Comparison of ENCODE assay signal across 1 cellular context in the genomic region with DNA sequence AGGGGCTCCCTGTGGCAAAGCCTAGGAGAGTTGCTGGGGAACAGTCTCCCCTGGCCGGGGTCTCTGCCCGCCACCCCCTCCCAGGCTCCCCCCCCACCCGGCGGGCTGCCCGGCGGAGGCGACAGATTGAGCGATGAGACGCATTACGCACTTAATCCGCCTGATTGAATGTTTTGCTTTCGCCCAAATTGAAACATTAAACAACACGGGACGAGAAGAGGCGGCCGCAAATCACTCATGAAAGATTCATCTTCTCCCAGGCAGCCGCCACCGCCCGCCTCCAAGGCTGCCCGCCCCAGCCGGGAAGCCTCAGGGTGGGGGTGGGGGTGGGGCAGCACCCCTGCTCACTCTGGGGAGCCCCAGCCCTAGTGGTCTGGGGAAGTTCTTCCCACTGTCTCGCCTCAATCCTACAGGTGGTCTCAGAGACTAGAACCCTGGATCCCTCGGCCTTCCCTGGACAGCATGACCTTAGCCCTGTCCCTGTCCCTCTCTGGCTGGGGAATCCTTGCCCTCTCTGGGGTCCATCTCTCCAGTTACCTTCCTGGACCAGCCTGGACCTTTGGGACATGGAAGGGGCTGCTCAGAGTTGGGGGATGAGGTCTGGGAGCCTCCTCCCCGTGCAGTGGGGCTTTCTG.
TF ChIP-seq lines count a peak whose summit lies in the region.

No MANE protein-coding gene starts in this region.

TF ChIP-seq in SK-N-SH, 30 proteins besides CTCF, POLR2A, EP300 and RAD21:
- no peak for TF ChIP-seq RFX5 (IDR thresholded peaks at IDR 0.05; ENCODE audit: low read length)
- TF ChIP-seq, protein P1, sequence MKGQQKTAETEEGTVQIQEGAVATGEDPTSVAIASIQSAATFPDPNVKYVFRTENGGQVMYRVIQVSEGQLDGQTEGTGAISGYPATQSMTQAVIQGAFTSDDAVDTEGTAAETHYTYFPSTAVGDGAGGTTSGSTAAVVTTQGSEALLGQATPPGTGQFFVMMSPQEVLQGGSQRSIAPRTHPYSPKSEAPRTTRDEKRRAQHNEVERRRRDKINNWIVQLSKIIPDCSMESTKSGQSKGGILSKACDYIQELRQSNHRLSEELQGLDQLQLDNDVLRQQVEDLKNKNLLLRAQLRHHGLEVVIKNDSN (IDR thresholded peaks at IDR 0.05; ENCODE audit: borderline replicate concordance, low read depth) = no peak
- TF ChIP-seq RCOR1 (IDR thresholded peaks at IDR 0.05; ENCODE audit: low read length) = no peak
- no peak for TF ChIP-seq RXRA (IDR thresholded peaks at IDR 0.05; ENCODE audit: borderline replicate concordance, low read depth)
- TF ChIP-seq FOXJ3 (CRISPR knock-in tag; IDR thresholded peaks at IDR 0.05) = no peak
- TF ChIP-seq CHD2 (IDR thresholded peaks at IDR 0.05; ENCODE audit: low read length, partially characterized antibody) = no peak
- no peak for TF ChIP-seq GABPA (IDR thresholded peaks at IDR 0.05; ENCODE audit: low read depth)
- TF ChIP-seq, protein P2, sequence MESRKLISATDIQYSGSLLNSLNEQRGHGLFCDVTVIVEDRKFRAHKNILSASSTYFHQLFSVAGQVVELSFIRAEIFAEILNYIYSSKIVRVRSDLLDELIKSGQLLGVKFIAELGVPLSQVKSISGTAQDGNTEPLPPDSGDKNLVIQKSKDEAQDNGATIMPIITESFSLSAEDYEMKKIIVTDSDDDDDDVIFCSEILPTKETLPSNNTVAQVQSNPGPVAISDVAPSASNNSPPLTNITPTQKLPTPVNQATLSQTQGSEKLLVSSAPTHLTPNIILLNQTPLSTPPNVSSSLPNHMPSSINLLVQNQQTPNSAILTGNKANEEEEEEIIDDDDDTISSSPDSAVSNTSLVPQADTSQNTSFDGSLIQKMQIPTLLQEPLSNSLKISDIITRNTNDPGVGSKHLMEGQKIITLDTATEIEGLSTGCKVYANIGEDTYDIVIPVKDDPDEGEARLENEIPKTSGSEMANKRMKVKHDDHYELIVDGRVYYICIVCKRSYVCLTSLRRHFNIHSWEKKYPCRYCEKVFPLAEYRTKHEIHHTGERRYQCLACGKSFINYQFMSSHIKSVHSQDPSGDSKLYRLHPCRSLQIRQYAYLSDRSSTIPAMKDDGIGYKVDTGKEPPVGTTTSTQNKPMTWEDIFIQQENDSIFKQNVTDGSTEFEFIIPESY (IDR thresholded peaks at IDR 0.05; ENCODE audit: borderline replicate concordance, low read depth) = no peak
- TF ChIP-seq, protein P3, sequence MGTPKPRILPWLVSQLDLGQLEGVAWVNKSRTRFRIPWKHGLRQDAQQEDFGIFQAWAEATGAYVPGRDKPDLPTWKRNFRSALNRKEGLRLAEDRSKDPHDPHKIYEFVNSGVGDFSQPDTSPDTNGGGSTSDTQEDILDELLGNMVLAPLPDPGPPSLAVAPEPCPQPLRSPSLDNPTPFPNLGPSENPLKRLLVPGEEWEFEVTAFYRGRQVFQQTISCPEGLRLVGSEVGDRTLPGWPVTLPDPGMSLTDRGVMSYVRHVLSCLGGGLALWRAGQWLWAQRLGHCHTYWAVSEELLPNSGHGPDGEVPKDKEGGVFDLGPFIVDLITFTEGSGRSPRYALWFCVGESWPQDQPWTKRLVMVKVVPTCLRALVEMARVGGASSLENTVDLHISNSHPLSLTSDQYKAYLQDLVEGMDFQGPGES (IDR thresholded peaks at IDR 0.05; ENCODE audit: low read depth, low read length) = no peak
- no peak for TF ChIP-seq MEF2A (IDR thresholded peaks at IDR 0.05; ENCODE audit: borderline replicate concordance, low read depth)
- TF ChIP-seq GATA2 (CRISPR knock-in tag; IDR thresholded peaks at IDR 0.05) = no peak
- no peak for TF ChIP-seq ELF1 (IDR thresholded peaks at IDR 0.05)
- TF ChIP-seq, protein P4, sequence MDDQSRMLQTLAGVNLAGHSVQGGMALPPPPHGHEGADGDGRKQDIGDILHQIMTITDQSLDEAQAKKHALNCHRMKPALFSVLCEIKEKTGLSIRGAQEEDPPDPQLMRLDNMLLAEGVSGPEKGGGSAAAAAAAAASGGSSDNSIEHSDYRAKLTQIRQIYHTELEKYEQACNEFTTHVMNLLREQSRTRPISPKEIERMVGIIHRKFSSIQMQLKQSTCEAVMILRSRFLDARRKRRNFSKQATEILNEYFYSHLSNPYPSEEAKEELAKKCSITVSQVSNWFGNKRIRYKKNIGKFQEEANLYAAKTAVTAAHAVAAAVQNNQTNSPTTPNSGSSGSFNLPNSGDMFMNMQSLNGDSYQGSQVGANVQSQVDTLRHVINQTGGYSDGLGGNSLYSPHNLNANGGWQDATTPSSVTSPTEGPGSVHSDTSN (IDR thresholded peaks at IDR 0.05) = no peak
- TF ChIP-seq YY1 (IDR thresholded peaks at IDR 0.05; ENCODE audit: low read depth) = no peak
- TF ChIP-seq POLR2AphosphoS5 (IDR thresholded peaks at IDR 0.05; ENCODE audit: low read depth, low read length) = no peak
- TF ChIP-seq FOSL2 (IDR thresholded peaks at IDR 0.05; ENCODE audit: borderline replicate concordance, low read depth) = no peak
- no peak for TF ChIP-seq SMC3 (IDR thresholded peaks at IDR 0.05; ENCODE audit: low read depth, low read length)
- no peak for TF ChIP-seq TCF12 (IDR thresholded peaks at IDR 0.05)
- TF ChIP-seq EZH2phosphoT487 (IDR thresholded peaks at IDR 0.05; ENCODE audit: borderline replicate concordance, low read depth) = no peak
TF ChIP-seq in SK-N-SH: peak in this region for 0.
